In the genomic region with DNA sequence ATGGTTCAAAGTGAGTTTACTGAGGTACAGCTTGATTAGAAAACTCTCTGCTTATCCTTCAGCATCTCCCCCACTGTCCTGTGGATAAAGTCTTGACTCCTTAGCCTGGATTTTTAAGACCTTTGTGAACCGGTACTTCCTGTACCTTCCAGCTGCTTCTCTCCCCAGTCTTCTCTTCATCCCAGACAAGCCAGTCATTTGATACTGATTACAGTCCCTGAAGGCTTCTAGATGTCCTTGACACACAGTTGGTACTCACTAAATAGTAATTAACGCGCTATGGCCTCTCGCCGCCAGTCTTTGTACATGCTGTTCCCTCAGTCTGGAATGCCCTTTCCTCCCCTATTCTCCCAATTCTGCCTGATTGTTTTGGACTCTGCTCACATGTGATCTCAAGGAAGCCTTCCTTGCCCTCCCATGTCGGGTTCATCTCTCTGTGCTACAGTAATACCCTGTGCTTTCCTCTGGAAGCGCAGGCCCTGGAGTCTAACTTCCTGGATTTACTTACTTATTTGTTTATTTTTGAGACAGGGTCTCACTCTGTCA, we compare ENCODE assay signal across 13 cellular contexts.
"Had no signal": no experiment of that assay in that cellular context is flagged by ENCODE, and none has a peak within 500 bp of the region (broad histone marks: within the 10 kb centered on the region; RNA-seq: fewer than 3 reads in every experiment).

No MANE protein-coding gene starts in this region.

- H3K36me3 ChIP-seq: cardiac muscle cell had no signal

- H3K9me3 ChIP-seq: tibial nerve had no signal

- H3K27ac ChIP-seq: cardiac muscle cell had no signal

- H3K4me3 ChIP-seq: cardiac muscle cell, tibial nerve had no signal

- ATAC-seq: activated CD8-positive, alpha-beta T cell treated with anti-CD3 and anti-CD28 coated beads for 36 hours; activated naive CD4-positive, alpha-beta T cell treated with anti-CD3 and anti-CD28 coated beads, Interleukin-2, amount 50 U/mL, for 72 hours; activated T-cell treated with anti-CD3 and anti-CD28 coated beads, Interleukin-2, amount 50 U/mL, for 72 hours; esophagus mucosa; left ventricle myocardium superior; stimulated activated naive B cell treated with anti-CD40 and anti-IgM and Interleukin-4, amounts not matched to agents 10 μg/mL and 1 μg/mL and 100 μg/mL, for 72 hours; WTC11 had no signal

- DNase-seq: activated CD4-positive, alpha-beta T cell treated with anti-CD3 and anti-CD28 coated beads for 4 hours; activated CD8-positive, alpha-beta memory T cell treated with anti-CD3 and anti-CD28 coated beads, Interleukin-2, amount 50 U/mL, for 4 hours; activated CD8-positive, alpha-beta T cell treated with anti-CD3 and anti-CD28 coated beads for 36 hours; activated gamma-delta T cell; activated T-cell treated with anti-CD3 and anti-CD28 coated beads, Interleukin-2, amount 50 U/mL, for 72 hours; hippocampal formation; left ventricle myocardium superior; stimulated activated naive B cell treated with anti-CD40 and anti-IgM and Interleukin-4, amounts not matched to agents 10 μg/mL and 1 μg/mL and 100 μg/mL, for 72 hours had no signal

- H3K27me3 ChIP-seq: cardiac muscle cell, tibial nerve had no signal
